16 cellular contexts compared by ENCODE assay signal in the genomic region with DNA sequence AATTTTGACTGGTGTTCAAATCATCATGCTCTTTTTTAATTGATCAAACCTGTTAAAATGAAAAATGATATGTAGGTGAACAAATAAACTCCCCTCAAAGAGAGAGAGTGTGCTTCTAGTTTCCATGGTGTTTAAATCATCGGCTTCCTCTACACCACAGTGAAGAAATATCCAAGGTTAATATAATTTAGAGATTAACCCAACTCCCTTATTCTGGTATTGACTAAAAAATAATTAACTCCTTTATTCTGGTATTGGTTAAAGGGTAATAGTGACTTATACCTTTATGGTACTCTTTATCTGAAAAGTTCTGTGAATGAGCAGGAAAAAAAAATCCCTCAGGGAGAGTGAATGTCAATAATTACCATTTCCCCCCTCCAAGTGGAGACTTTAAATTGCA.
"Had no signal": no experiment of that assay in that cellular context is flagged by ENCODE, and none has a peak within 500 bp of the region (broad histone marks: within the 10 kb centered on the region; RNA-seq: fewer than 3 reads in every experiment).

No MANE protein-coding gene starts in this region.

- H3K27ac Mint-ChIP-seq: natural killer cell had no signal

- H3K27ac ChIP-seq: esophagus muscularis mucosa, spleen, thoracic aorta, upper lobe of right lung had no signal

- H3K4me3 ChIP-seq: esophagus muscularis mucosa, spleen, thoracic aorta, upper lobe of right lung had no signal

- H3K4me1 Mint-ChIP-seq: natural killer cell had no signal

- H3K27me3 ChIP-seq: esophagus muscularis mucosa, spleen, upper lobe of right lung had no signal

- H3K4me3 Mint-ChIP-seq: natural killer cell had no signal

- H3K4me1 ChIP-seq: upper lobe of right lung had no signal

- H3K36me3 Mint-ChIP-seq: natural killer cell had no signal

- H3K36me3 ChIP-seq: esophagus muscularis mucosa, spleen, thoracic aorta, upper lobe of right lung had no signal

- ATAC-seq: left ventricle myocardium superior, natural killer cell, right cardiac atrium had no signal

- H3K9me3 Mint-ChIP-seq: natural killer cell had no signal

- DNase-seq: activated CD4-positive, alpha-beta T cell treated with anti-CD3 and anti-CD28 coated beads, Interleukin-2, amount 50 U/mL, for 4 hours; activated CD4-positive, CD25-positive, alpha-beta regulatory T cell treated with anti-CD3 and anti-CD28 coated beads, Interleukin-2, amount 50 U/mL, for 72 hours; activated naive CD4-positive, alpha-beta T cell treated with anti-CD3 and anti-CD28 coated beads, Interleukin-2, amount 50 U/mL, for 16 hours; activated T-cell treated with anti-CD3 and anti-CD28 coated beads, Interleukin-2, amount 50 U/mL, for 1 hour; hippocampal formation; left ventricle myocardium superior; mesendoderm; natural killer cell; right cardiac atrium; spleen; stimulated activated CD4-positive, alpha-beta T cell treated with anti-CD3 and anti-CD28 coated beads, Interleukin-1b, Interleukin-23, amount 100 ng/mL, for 48 hours; T-helper 1 cell; T1000; upper lobe of right lung had no signal

- H3K9me3 ChIP-seq: esophagus muscularis mucosa, spleen, thoracic aorta, upper lobe of right lung had no signal
